Comparison of ENCODE assay signal across 22 cellular contexts in the genomic region with DNA sequence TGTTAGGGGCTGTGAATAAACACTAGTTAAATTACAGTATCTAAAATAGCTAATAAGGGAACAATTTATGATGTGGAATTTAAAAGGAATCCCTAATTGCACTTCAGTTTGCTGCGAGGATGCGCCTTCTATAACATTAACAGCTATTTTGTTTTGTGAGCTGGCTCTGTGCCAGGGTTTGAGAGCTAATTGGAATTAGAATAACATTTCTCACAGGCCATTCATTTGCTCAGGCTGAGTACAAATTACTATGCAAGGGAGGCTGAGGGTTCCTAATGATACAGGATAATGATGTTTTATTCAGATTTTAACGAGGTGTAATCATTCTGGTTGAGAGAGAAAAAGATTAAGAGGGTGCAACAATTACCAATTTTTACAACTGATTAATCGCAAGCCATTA.
DNase-seq lines count a peak whose midpoint lies in the region; ATAC-seq, FAIRE-seq and TF ChIP-seq lines count a peak whose summit lies in the region.
"Had no signal": no experiment of that assay in that cellular context is flagged by ENCODE, and none has a peak within 500 bp of the region (broad histone marks: within the 10 kb centered on the region; RNA-seq: fewer than 3 reads in every experiment).

No MANE protein-coding gene starts in this region.

- H3K9me1 ChIP-seq in K562 (ENCODE audit: control insufficient read depth, insufficient read depth, low read length) = no peaks in the 10 kb centered on the region

- FAIRE-seq in K562 (lab: Jason Lieb, UNC) = no peak
- FAIRE-seq: GM12892, urothelium cell line had no signal

- POLR2A ChIA-PET in K562 (lab: Yijun Ruan, JAX) = no interaction called here

- H3K27ac ChIP-seq in HUES48 (ENCODE audit: low read depth, low read length) (peak overlapping the region; percentile 16), K562 (ENCODE audit: extremely low read depth, low read depth, low read length) (no peak overlapping the region)
- H3K27ac ChIP-seq: gastrocnemius medialis, WERI-Rb-1 had no signal

- H3K9me3 ChIP-seq in HUES48 (ENCODE audit: control insufficient read depth, insufficient read depth, low read length) (no peaks in the 10 kb centered on the region), K562 (replicated peaks; ENCODE audit: control insufficient read depth, insufficient read depth, low read depth, low read length) (no peaks in the 10 kb centered on the region)
- H3K9me3 ChIP-seq: gastrocnemius medialis, neutrophil had no signal

- no peaks in the 10 kb centered on the region for H3K27me3 ChIP-seq in HUES48 (ENCODE audit: control insufficient read depth, insufficient read depth, low read length)
- no peaks in the 10 kb centered on the region for H3K27me3 ChIP-seq in K562 (ENCODE audit: control insufficient read depth in 2 of 2, insufficient read depth in 2 of 2, low read length in 2 of 2)
- H3K27me3 ChIP-seq: gastrocnemius medialis, neutrophil had no signal

- intact Hi-C loops in K562 (cut with micrococcal nuclease) = no loop called here

- H3K9ac ChIP-seq in HUES48 (ENCODE audit: low read depth, low read length) (no peak overlapping the region), K562 (ENCODE audit: insufficient read depth in 1 of 2, low read depth in 2 of 2, low read length in 2 of 2) (no peak overlapping the region)

- H3K79me2 ChIP-seq in K562 (ENCODE audit: control insufficient read depth, insufficient read depth, low read length) = no peaks in the 10 kb centered on the region

- ATAC-seq in K562 (no peak), HG02852 (IDR thresholded peaks at IDR 0.05; ENCODE audit: unreplicated experiment) (no peak), HG02678 (IDR thresholded peaks at IDR 0.05; ENCODE audit: unreplicated experiment) (no peak)
- ATAC-seq: gastrocnemius medialis had no signal

- no TSS peak for BruUV-seq in K562 (replicated peaks; lab: Mats Ljungman, UMichigan)

- H3K36me3 ChIP-seq in HUES48 (ENCODE audit: control insufficient read depth, insufficient read depth, low read length) = no peaks in the 10 kb centered on the region
- H3K36me3 ChIP-seq in K562 (ENCODE audit: control insufficient read depth, insufficient read depth, low read length) = no peaks in the 10 kb centered on the region
- H3K36me3 ChIP-seq: gastrocnemius medialis, neutrophil, WERI-Rb-1 had no signal

- CTCF ChIA-PET in K562 (lab: Yijun Ruan, JAX; ENCODE audit: low intra/inter-chr PET ratio) = no interaction called here

- H2AFZ ChIP-seq in K562 (ENCODE audit: low read depth, low read length) = no peak overlapping the region

- H3K4me1 ChIP-seq in HUES48 (ENCODE audit: control insufficient read depth, insufficient read depth, low read length) (peaks cover 39% of the 10 kb centered on the region), K562 (replicated peaks in 1 of 2; ENCODE audit: control insufficient read depth in 2 of 2, insufficient read depth in 2 of 2, low read length in 2 of 2) (no peaks in the 10 kb centered on the region)
- H3K4me1 ChIP-seq: gastrocnemius medialis had no signal

- DNase-seq in Ammon's horn (ENCODE audit: low spot score) (peak; percentile 12), NCI-H2081 treated with DMSO at 0.1 percent for 48 hours (lab: John Stamatoyannopoulos, UW) (peak; percentile 21), K562 (ENCODE audit: extremely low read depth in 1 of 4, low spot score in 3 of 4) (no peak), NCI-H226 (no peak), NCI-H2196 treated with DMSO at 0.1 percent for 48 hours (lab: John Stamatoyannopoulos, UW; ENCODE audit: unreplicated experiment) (no peak)
- DNase-seq: activated CD4-positive, alpha-beta memory T cell treated with anti-CD3 and anti-CD28 coated beads for 36 hours; activated naive CD4-positive, alpha-beta T cell treated with Interleukin-2 at 50 U/mL for 16 hours; activated T-cell treated with anti-CD3 and anti-CD28 coated beads, Interleukin-2, amount 50 U/mL, for 24 hours; CD4-positive, CD25-positive, alpha-beta regulatory T cell; gastrocnemius medialis; H7; left cardiac atrium; NCI-H510A treated with DMSO at 0.1 percent for 48 hours; stimulated activated CD4-positive, alpha-beta T cell treated with anti-CD3 and anti-CD28 coated beads, Interleukin-4, amount 100 ng/mL, for 24 hours; WERI-Rb-1 had no signal

- no peak for TF ChIP-seq CTCF in K562 (IDR thresholded peaks at IDR 0.05 in 2 of 3, conservative IDR thresholded peaks at IDR 0.05 in 1 of 3; ENCODE audit: insufficient read depth in 2 of 3, low read depth in 1 of 3, low read length in 3 of 3)

- H3K4me2 ChIP-seq in K562 (ENCODE audit: insufficient read depth, low read length) = no peak overlapping the region

- H3K4me3 ChIP-seq in HUES48 (ENCODE audit: low read depth, low read length) = no peak overlapping the region
- H3K4me3 ChIP-seq in K562 = no peak overlapping the region
- H3K4me3 ChIP-seq: gastrocnemius medialis, smooth muscle cell had no signal

- TF ChIP-seq RAD21 in K562 (CRISPR knock-in tag; conservative IDR thresholded peaks at IDR 0.05 in 1 of 2, IDR thresholded peaks at IDR 0.05 in 1 of 2) = no peak

- WGBS in K562 (ENCODE audit: insufficient coverage, low coverage, missing lambda C conversion rate) = 2% methylated on average over 4 of the region's 4 CpGs

- in situ Hi-C loops in K562 (cut with MboI) = no loop called here

- TF ChIP-seq POLR2A in K562 (conservative IDR thresholded peaks at IDR 0.05) = no peak

- TF ChIP-seq EP300 in K562 (IDR thresholded peaks at IDR 0.05; ENCODE audit: low read length) = no peak

- H4K20me1 ChIP-seq in K562 (replicated peaks; ENCODE audit: control insufficient read depth, insufficient read depth, low read length) = no peaks in the 10 kb centered on the region

TF ChIP-seq in K562, 482 proteins besides CTCF, POLR2A, EP300 and RAD21:
- TF ChIP-seq NFIC (IDR thresholded peaks at IDR 0.05) (peak; percentile 44; the same call in 1 of the 2 replicates), ZNF146 (CRISPR knock-in tag; IDR thresholded peaks at IDR 0.05; ENCODE audit: unreplicated experiment) (no peak), CREBBP (IDR thresholded peaks at IDR 0.05; ENCODE audit: low read depth, low read length) (no peak)
TF ChIP-seq in K562: peak in this region for 1.

Comparison
In these comparisons a context has a peak if more than half of its experiments do, and no peak if none do; other contexts are left out.
1. DNase-seq: peak in Ammon's horn (single experiment) and NCI-H2081 treated with DMSO at 0.1 percent for 48 hours (single experiment); none in K562 (0 of 4), NCI-H226 (single experiment) and NCI-H2196 treated with DMSO at 0.1 percent for 48 hours (single experiment).